Comparison of ENCODE assay signal across 25 cellular contexts in genomic region chr15:71155534-71155933, GRCh38. TPM values are rescaled to one million over a fixed set of nuclear protein-coding genes. Genes with fewer than 3 reads are reported as not detected.
"Had no signal": no experiment of that assay in that cellular context is flagged by ENCODE, and none has a peak within 500 bp of the region (broad histone marks: within the 10 kb centered on the region; RNA-seq: fewer than 3 reads in every experiment).

No MANE protein-coding gene starts in this region.

- H3K27me3 ChIP-seq: hepatocyte, left lung, neural progenitor cell, right lobe of liver, tibial nerve, uterus had no signal

- H3K4me3 ChIP-seq: hepatocyte, left lung, lung, neural progenitor cell, psoas muscle, right lobe of liver, smooth muscle cell, tibial nerve, uterus had no signal

- H3K4me1 ChIP-seq: left lung, neural progenitor cell, parathyroid adenoma had no signal

- ATAC-seq: left lung; natural killer cell; psoas muscle; stimulated activated memory B cell treated with anti-CD40 and anti-IgM and Interleukin-4, amounts not matched to agents 10 μg/mL and 1 μg/mL and 100 μg/mL, for 72 hours; stimulated activated naive CD8-positive, alpha-beta T cell treated with anti-CD3 and anti-CD28 coated beads, Interleukin-15, amount 100 ng/mL, for 72 hours had no signal

- H3K27ac ChIP-seq: hepatocyte, left lung, neural progenitor cell, neutrophil, parathyroid adenoma, psoas muscle, right lobe of liver, tibial nerve, uterus had no signal

- H3K36me3 ChIP-seq: neural progenitor cell, neutrophil, right lobe of liver, tibial nerve, uterus had no signal

- DNase-seq: islet precursor cell; left lung; mesendoderm; naive B cell; natural killer cell; nephron progenitor cell; occipital lobe; psoas muscle; right lobe of liver; stimulated activated CD4-positive, alpha-beta T cell treated with anti-CD3 and anti-CD28 coated beads, Interleukin-1b, Interleukin-23, amount 100 ng/mL, for 48 hours; stimulated activated CD4-positive, alpha-beta T cell treated with anti-CD3 and anti-CD28 coated beads, Interleukin-2, amount 100 ng/mL, for 48 hours; stimulated activated CD4-positive, alpha-beta T cell treated with anti-CD3 and anti-CD28 coated beads, Interleukin-4, amount 100 ng/mL, for 4 hours; stimulated activated CD8-positive, alpha-beta memory T cell treated with anti-CD3 and anti-CD28 coated beads, Interleukin-4, amount 100 ng/mL, for 48 hours; stimulated activated naive CD4-positive, alpha-beta T cell treated with Interleukin-2 at 50 U/mL for 16 hours; stimulated activated naive CD8-positive, alpha-beta T cell treated with anti-CD3 and anti-CD28 coated beads, Interleukin-15, amount 100 ng/mL, for 72 hours; substantia nigra; uterus had no signal

- H3K9me3 ChIP-seq: left lung, neutrophil, psoas muscle, right lobe of liver, tibial nerve, uterus had no signal

RNA-seq across cellular contexts. Expression of gene THSD4, which starts 40.3 kb away (rescaled TPM):
- total RNA-seq: natural killer cell had no signal
